1 cellular context compared by ENCODE assay signal in the genomic region with DNA sequence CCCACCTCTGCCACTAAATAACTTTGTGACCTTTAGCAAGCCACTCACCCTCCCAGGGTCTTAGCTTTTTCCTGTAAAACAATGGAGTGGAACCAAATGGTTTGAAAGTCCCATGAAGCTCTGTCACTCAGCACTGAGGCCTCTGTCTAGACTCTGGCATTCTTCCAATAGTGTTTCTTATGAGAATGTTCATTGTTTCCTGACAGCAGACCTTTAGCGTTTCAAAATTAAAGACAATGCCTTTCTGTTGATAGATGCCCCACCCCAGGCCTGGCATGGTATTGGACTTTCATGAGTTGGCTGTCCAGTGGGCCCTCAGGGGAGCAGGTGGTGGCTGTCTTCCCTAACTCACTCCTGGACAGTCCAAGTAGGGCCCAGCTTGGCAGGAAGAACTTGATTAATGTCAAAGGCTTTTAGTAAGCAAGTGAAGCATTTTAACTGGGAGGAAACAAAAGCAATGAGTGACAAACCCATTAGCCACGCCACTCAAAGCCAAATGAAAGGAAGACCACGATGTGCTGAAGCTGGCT.
TF ChIP-seq lines count a peak whose summit lies in the region.

No MANE protein-coding gene starts in this region.

TF ChIP-seq in HepG2, 621 proteins besides CTCF, POLR2A, EP300 and RAD21 (continued from another document):
- TF ChIP-seq ZNF597 (CRISPR knock-in tag; IDR thresholded peaks at IDR 0.05): no peak
- no peak for TF ChIP-seq ZNF30 (CRISPR knock-in tag; IDR thresholded peaks at IDR 0.05)
- TF ChIP-seq ZNF225 (CRISPR knock-in tag; IDR thresholded peaks at IDR 0.05): no peak
- TF ChIP-seq, protein P1, sequence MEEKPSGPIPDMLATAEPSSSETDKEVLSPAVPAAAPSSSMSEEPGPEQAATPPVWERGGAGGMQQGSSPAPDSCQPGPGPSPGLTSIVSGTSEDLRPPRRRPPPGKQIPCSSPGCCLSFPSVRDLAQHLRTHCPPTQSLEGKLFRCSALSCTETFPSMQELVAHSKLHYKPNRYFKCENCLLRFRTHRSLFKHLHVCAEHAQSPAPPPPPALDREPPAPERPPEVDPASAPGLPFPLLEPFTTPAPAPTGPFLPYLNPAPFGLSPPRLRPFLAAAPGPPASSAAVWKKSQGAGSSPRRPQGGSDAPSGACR (CRISPR knock-in tag; IDR thresholded peaks at IDR 0.05): no peak
- TF ChIP-seq ZNF501 (CRISPR knock-in tag; IDR thresholded peaks at IDR 0.05): no peak
- no peak for TF ChIP-seq HOXA7 (CRISPR knock-in tag; IDR thresholded peaks at IDR 0.05)
- TF ChIP-seq MAFK (conservative IDR thresholded peaks at IDR 0.05 in 1 of 2, IDR thresholded peaks at IDR 0.05 in 1 of 2; ENCODE audit: low read length in 2 of 2): no peak
- TF ChIP-seq, protein P2, sequence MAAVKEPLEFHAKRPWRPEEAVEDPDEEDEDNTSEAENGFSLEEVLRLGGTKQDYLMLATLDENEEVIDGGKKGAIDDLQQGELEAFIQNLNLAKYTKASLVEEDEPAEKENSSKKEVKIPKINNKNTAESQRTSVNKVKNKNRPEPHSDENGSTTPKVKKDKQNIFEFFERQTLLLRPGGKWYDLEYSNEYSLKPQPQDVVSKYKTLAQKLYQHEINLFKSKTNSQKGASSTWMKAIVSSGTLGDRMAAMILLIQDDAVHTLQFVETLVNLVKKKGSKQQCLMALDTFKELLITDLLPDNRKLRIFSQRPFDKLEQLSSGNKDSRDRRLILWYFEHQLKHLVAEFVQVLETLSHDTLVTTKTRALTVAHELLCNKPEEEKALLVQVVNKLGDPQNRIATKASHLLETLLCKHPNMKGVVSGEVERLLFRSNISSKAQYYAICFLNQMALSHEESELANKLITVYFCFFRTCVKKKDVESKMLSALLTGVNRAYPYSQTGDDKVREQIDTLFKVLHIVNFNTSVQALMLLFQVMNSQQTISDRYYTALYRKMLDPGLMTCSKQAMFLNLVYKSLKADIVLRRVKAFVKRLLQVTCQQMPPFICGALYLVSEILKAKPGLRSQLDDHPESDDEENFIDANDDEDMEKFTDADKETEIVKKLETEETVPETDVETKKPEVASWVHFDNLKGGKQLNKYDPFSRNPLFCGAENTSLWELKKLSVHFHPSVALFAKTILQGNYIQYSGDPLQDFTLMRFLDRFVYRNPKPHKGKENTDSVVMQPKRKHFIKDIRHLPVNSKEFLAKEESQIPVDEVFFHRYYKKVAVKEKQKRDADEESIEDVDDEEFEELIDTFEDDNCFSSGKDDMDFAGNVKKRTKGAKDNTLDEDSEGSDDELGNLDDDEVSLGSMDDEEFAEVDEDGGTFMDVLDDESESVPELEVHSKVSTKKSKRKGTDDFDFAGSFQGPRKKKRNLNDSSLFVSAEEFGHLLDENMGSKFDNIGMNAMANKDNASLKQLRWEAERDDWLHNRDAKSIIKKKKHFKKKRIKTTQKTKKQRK (IDR thresholded peaks at IDR 0.05; ENCODE audit: low read length): no peak
- TF ChIP-seq NPAS2 (CRISPR knock-in tag; IDR thresholded peaks at IDR 0.05; ENCODE audit: borderline replicate concordance): no peak
- TF ChIP-seq, protein P3, sequence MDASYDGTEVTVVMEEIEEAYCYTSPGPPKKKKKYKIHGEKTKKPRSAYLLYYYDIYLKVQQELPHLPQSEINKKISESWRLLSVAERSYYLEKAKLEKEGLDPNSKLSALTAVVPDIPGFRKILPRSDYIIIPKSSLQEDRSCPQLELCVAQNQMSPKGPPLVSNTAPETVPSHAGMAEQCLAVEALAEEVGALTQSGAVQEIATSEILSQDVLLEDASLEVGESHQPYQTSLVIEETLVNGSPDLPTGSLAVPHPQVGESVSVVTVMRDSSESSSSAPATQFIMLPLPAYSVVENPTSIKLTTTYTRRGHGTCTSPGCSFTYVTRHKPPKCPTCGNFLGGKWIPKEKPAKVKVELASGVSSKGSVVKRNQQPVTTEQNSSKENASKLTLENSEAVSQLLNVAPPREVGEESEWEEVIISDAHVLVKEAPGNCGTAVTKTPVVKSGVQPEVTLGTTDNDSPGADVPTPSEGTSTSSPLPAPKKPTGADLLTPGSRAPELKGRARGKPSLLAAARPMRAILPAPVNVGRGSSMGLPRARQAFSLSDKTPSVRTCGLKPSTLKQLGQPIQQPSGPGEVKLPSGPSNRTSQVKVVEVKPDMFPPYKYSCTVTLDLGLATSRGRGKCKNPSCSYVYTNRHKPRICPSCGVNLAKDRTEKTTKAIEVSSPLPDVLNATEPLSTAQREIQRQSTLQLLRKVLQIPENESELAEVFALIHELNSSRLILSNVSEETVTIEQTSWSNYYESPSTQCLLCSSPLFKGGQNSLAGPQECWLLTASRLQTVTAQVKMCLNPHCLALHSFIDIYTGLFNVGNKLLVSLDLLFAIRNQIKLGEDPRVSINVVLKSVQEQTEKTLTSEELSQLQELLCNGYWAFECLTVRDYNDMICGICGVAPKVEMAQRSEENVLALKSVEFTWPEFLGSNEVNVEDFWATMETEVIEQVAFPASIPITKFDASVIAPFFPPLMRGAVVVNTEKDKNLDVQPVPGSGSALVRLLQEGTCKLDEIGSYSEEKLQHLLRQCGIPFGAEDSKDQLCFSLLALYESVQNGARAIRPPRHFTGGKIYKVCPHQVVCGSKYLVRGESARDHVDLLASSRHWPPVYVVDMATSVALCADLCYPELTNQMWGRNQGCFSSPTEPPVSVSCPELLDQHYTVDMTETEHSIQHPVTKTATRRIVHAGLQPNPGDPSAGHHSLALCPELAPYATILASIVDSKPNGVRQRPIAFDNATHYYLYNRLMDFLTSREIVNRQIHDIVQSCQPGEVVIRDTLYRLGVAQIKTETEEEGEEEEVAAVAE (CRISPR knock-in tag; IDR thresholded peaks at IDR 0.05; ENCODE audit: borderline replicate concordance): no peak
